ENCODE assay signal across 9 cellular contexts in genomic region chr9:105243015-105243686, GRCh38. TPM values are rescaled to one million over a fixed set of nuclear protein-coding genes. Genes with fewer than 3 reads are reported as not detected.
DNase-seq lines count a peak whose midpoint lies in the region; ATAC-seq and TF ChIP-seq lines count a peak whose summit lies in the region.
"Had no signal": no experiment of that assay in that cellular context is flagged by ENCODE, and none has a peak within 500 bp of the region (broad histone marks: within the 10 kb centered on the region; RNA-seq: fewer than 3 reads in every experiment).

No MANE protein-coding gene starts in this region.

- peak overlapping the region; percentile 8 for H3K27ac Mint-ChIP-seq in chondrocyte (ENCODE audit: unreplicated experiment)

- no peaks in the 10 kb centered on the region for H3K27me3 ChIP-seq in muscle layer of colon (ENCODE audit: control insufficient read depth in 1 of 2, insufficient read depth in 2 of 2, low read length in 2 of 2)

- H3K4me3 ChIP-seq in AG10803 (ENCODE audit: low read length) (peak overlapping the region; percentile 46), muscle layer of colon (ENCODE audit: low read depth in 1 of 2, low read length in 2 of 2) (no peak overlapping the region)

- H3K4me1 ChIP-seq in muscle layer of colon (ENCODE audit: insufficient read depth, low read length) = peaks cover 21% of the 10 kb centered on the region

- in situ Hi-C loops in KBM-7 (cut with MboI; ENCODE audit: low pct_unique_long_range_greater_than_20kb, low sequenced_read_pairs) = no loop called here

- no peaks in the 10 kb centered on the region for H3K9me3 ChIP-seq in muscle layer of colon (ENCODE audit: low read length)

- no peak overlapping the region for H3K9ac ChIP-seq in muscle layer of colon (ENCODE audit: low read length)

- TF ChIP-seq CTCF in AG10803 (conservative IDR thresholded peaks at IDR 0.05; ENCODE audit: low read length) = no peak
- no peak for TF ChIP-seq CTCF in chondrocyte (IDR thresholded peaks at IDR 0.05)

- H3K4me1 Mint-ChIP-seq in chondrocyte (ENCODE audit: low read depth) = peaks cover 30% of the 10 kb centered on the region

- peaks cover 24% of the 10 kb centered on the region for H3K27me3 Mint-ChIP-seq in chondrocyte (ENCODE audit: low read depth)

- peak overlapping the region; percentile 91 for H3K27ac ChIP-seq in muscle layer of colon (ENCODE audit: low read depth, low read length)

- H3K36me3 Mint-ChIP-seq in chondrocyte (ENCODE audit: low read depth) = no peaks in the 10 kb centered on the region

- ATAC-seq in HG03039 (IDR thresholded peaks at IDR 0.05; ENCODE audit: unreplicated experiment) = no peak
- ATAC-seq in GM19328 (IDR thresholded peaks at IDR 0.05; ENCODE audit: unreplicated experiment) = no peak

- no peaks in the 10 kb centered on the region for H3K36me3 ChIP-seq in muscle layer of colon (ENCODE audit: insufficient read depth, low read length)

- peak; percentile 91 for DNase-seq in AG10803 (ENCODE audit: low read depth)
- DNase-seq in KBM-7 = peak; percentile 31
- DNase-seq in chondrocyte (ENCODE audit: low spot score) = no peak
- DNase-seq in NCI-H2029 (lab: John Stamatoyannopoulos, UW) = no peak
- no peak for DNase-seq in OCI-M2 (lab: John Stamatoyannopoulos, UW; ENCODE audit: unreplicated experiment)
- DNase-seq: activated naive CD4-positive, alpha-beta T cell treated with anti-CD3 and anti-CD28 coated beads for 36 hours had no signal

- H3K4me3 Mint-ChIP-seq in chondrocyte (ENCODE audit: unreplicated experiment) = no peak overlapping the region

- no peaks in the 10 kb centered on the region for H3K9me3 Mint-ChIP-seq in chondrocyte (ENCODE audit: low read depth)
- H3K9me3 Mint-ChIP-seq: activated naive CD4-positive, alpha-beta T cell treated with anti-CD3 and anti-CD28 coated beads for 36 hours had no signal

RNA-seq across cellular contexts. Expression of gene SLC44A1, which starts 1.3 kb away (rescaled TPM):
- 17.1 to 34.5 TPM (median 18.6 TPM) in 3 replicates for total RNA-seq in chondrocyte

Comparison
In these comparisons a context has a peak if more than half of its experiments do, and no peak if none do; other contexts are left out.
1. DNase-seq: peak in AG10803 (single experiment) and KBM-7 (single experiment); none in chondrocyte (single experiment), NCI-H2029 (single experiment) and OCI-M2 (single experiment).